Comparison of ENCODE assay signal across 8 cellular contexts in genomic region chr9:96654450-96655197, GRCh38. TPM values are rescaled to one million over a fixed set of nuclear protein-coding genes. Genes with fewer than 3 reads are reported as not detected.
DNase-seq lines count a peak whose midpoint lies in the region; ATAC-seq, FAIRE-seq and TF ChIP-seq lines count a peak whose summit lies in the region.

No MANE protein-coding gene starts in this region.

- ATAC-seq in GM18498 (IDR thresholded peaks at IDR 0.05; ENCODE audit: unreplicated experiment) = peak; percentile 54
- ATAC-seq in HG02943 (IDR thresholded peaks at IDR 0.05; ENCODE audit: low read depth, unreplicated experiment) = peak; percentile 40

- DNase-seq in NCI-H2196 (lab: John Stamatoyannopoulos, UW; ENCODE audit: unreplicated experiment) (peak; percentile 74), cerebellar cortex (ENCODE audit: low spot score) (peak; percentile 76), kidney (peak; percentile 94), NCI-H187 treated with DMSO at 0.1 percent for 48 hours (lab: John Stamatoyannopoulos, UW) (no peak)
- DNase-seq in activated CD4-positive, CD25-positive, alpha-beta regulatory T cell treated with anti-CD3 and anti-CD28 coated beads, Interleukin-2, amount 50 U/mL, for 72 hours = peak; percentile 57
- DNase-seq in stimulated activated CD4-positive, alpha-beta T cell treated with anti-CD3 and anti-CD28 coated beads, Interleukin-12 subunit alpha, Interleukin-12 subunit beta, amount 100 ng/mL, for 4 hours = peak; percentile 44

- no peak for FAIRE-seq in kidney (lab: Jason Lieb, UNC)

- peak overlapping the region; percentile 37 for H3K9ac ChIP-seq in kidney (ENCODE audit: low read length in 2 of 2)

- H3K9me3 ChIP-seq in kidney (ENCODE audit: control insufficient read depth in 1 of 2, low read length in 2 of 2) = no peaks in the 10 kb centered on the region

- H3K4me1 ChIP-seq in kidney (ENCODE audit: control insufficient read depth in 1 of 2, insufficient read depth in 1 of 2, low read depth in 1 of 2, low read length in 2 of 2) = no peaks in the 10 kb centered on the region

- H3K36me3 ChIP-seq in kidney (ENCODE audit: control insufficient read depth in 1 of 2, insufficient read depth in 2 of 2, low read length in 2 of 2) = peaks cover 0 to 11% of the 10 kb centered on the region in 2 donors

- no peak for TF ChIP-seq CTCF in kidney (IDR thresholded peaks at IDR 0.05; ENCODE audit: borderline replicate concordance, extremely low read depth, insufficient read depth)

- intact Hi-C loops in kidney (cut with DNase I) = no loop called here

- H3K27ac ChIP-seq in kidney (ENCODE audit: low read depth in 2 of 2, low read length in 2 of 2) = peak overlapping the region; percentile 83 to 89

- H3K4me3 ChIP-seq in kidney (ENCODE audit: low read length in 2 of 2) = peak overlapping the region; percentile 57 to 65

RNA-seq across cellular contexts. Expression of gene PRXL2C, which starts 0.5 kb away (rescaled TPM):
- total RNA-seq in kidney = 19.8 TPM
- polyA plus RNA-seq in kidney (ENCODE audit: insufficient read depth, low read depth, low replicate concordance) = 6.4 TPM

RNA-seq across cellular contexts. Expression of gene CDC14B, which starts 35.0 kb away (rescaled TPM):
- 19.6 TPM for total RNA-seq in kidney
- polyA plus RNA-seq in kidney (ENCODE audit: insufficient read depth, low read depth, low replicate concordance) = 9.1 TPM
